Comparison of ENCODE assay signal across 24 cellular contexts in the genomic region with DNA sequence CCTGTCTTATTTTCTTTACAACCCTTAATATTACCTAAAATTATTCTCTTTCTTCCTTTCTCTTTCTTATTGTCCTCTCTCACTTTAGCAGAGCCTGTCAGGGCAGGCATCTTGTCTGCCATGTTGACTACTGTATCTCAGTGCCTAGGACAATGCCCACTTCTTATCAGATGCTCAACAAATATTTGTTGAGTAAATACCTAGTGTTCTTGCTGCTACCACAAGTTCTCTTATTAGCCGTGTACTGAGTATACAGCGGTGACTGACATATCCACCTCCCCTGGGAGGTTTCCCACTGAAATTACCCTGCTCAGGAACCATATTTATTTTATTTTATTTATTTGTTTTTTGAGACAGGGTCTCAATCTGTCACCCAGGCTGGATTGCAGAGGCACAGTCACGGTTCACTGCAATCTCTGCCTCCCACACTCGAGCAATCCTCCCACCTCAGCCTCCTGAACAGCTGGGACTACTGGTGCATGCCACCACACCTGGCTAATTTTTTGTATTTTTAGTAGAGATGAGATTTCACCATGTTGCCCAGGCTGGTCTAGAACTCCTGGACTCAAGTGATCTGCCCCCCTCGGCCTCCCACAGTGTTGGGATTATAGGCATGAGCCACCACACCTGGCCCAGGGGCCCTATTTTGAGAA. TPM values are rescaled to one million over a fixed set of nuclear protein-coding genes. Genes with fewer than 3 reads are reported as not detected.
A peak's percentile ranks its signal among the peaks of the same experiment; 100 is the strongest.
DNase-seq lines count a peak whose midpoint lies in the region; ATAC-seq, FAIRE-seq and TF ChIP-seq lines count a peak whose summit lies in the region.
"Had no signal": no experiment of that assay in that cellular context is flagged by ENCODE, and none has a peak within 500 bp of the region (broad histone marks: within the 10 kb centered on the region; RNA-seq: fewer than 3 reads in every experiment).

No MANE protein-coding gene starts in this region.

- H3K4me3 ChIP-seq in CD4-positive, CD25-positive, alpha-beta regulatory T cell (ENCODE audit: low read depth, low read length) = no peak overlapping the region
- H3K4me3 ChIP-seq: pancreas, skin epidermis had no signal

- peaks cover 16% of the 10 kb centered on the region for H3K4me1 ChIP-seq in CD4-positive, CD25-positive, alpha-beta regulatory T cell (ENCODE audit: control insufficient read depth, insufficient read depth, low read length, poor library complexity, severe bottlenecking)
- H3K4me1 ChIP-seq: pancreas had no signal

- H3K27me3 Mint-ChIP-seq in CD4-positive, CD25-positive, alpha-beta regulatory T cell = peaks cover 4% of the 10 kb centered on the region
- H3K27me3 Mint-ChIP-seq in central memory CD8-positive, alpha-beta T cell = no peaks in the 10 kb centered on the region
- H3K27me3 Mint-ChIP-seq: activated naive CD8-positive, alpha-beta T cell treated with anti-CD3 and anti-CD28 coated beads, Interleukin-2, amount 50 U/mL, for 24 hours had no signal

- no peaks in the 10 kb centered on the region for H3K27me3 ChIP-seq in CD4-positive, CD25-positive, alpha-beta regulatory T cell (ENCODE audit: control insufficient read depth, insufficient read depth, low read length)
- H3K27me3 ChIP-seq: pancreas had no signal

- H3K4me1 Mint-ChIP-seq in CD4-positive, CD25-positive, alpha-beta regulatory T cell = peaks cover 0 to 7% (median 4%) of the 10 kb centered on the region in 4 donors
- no peaks in the 10 kb centered on the region for H3K4me1 Mint-ChIP-seq in central memory CD8-positive, alpha-beta T cell
- H3K4me1 Mint-ChIP-seq: activated naive CD8-positive, alpha-beta T cell treated with anti-CD3 and anti-CD28 coated beads, Interleukin-2, amount 50 U/mL, for 24 hours had no signal

- no peak for ATAC-seq in CD4-positive, CD25-positive, alpha-beta regulatory T cell (ENCODE audit: low read depth in 2 of 2)
- ATAC-seq in HG03060 (IDR thresholded peaks at IDR 0.05; ENCODE audit: low read depth, unreplicated experiment) (peak; percentile 38), omental fat pad (ENCODE audit: low FRiP score) (no peak)
- ATAC-seq in central memory CD8-positive, alpha-beta T cell (replicated peaks; ENCODE audit: extremely low read depth, poor library complexity, severe bottlenecking) = no peak
- ATAC-seq: activated naive CD8-positive, alpha-beta T cell treated with anti-CD3 and anti-CD28 coated beads, Interleukin-2, amount 50 U/mL, for 24 hours; activated T-cell treated with anti-CD3 and anti-CD28 coated beads, Interleukin-2, amount 50 U/mL, for 72 hours; PC-3; stimulated activated memory B cell treated with anti-CD40 and anti-IgM and Interleukin-4, amounts not matched to agents 10 μg/mL and 1 μg/mL and 100 μg/mL, for 72 hours had no signal

- no peaks in the 10 kb centered on the region for H3K36me3 ChIP-seq in CD4-positive, CD25-positive, alpha-beta regulatory T cell (ENCODE audit: control insufficient read depth, insufficient read depth, low read length)
- H3K36me3 ChIP-seq: pancreas had no signal

- H3K9me3 Mint-ChIP-seq in CD4-positive, CD25-positive, alpha-beta regulatory T cell = no peaks in the 10 kb centered on the region
- no peaks in the 10 kb centered on the region for H3K9me3 Mint-ChIP-seq in central memory CD8-positive, alpha-beta T cell
- H3K9me3 Mint-ChIP-seq: activated naive CD8-positive, alpha-beta T cell treated with anti-CD3 and anti-CD28 coated beads, Interleukin-2, amount 50 U/mL, for 24 hours; activated T-cell treated with anti-CD3 and anti-CD28 coated beads, Interleukin-2, amount 50 U/mL, for 72 hours; stimulated activated memory B cell treated with anti-CD40 and anti-IgM and Interleukin-4, amounts not matched to agents 10 μg/mL and 1 μg/mL and 100 μg/mL, for 72 hours had no signal

- no peak for TF ChIP-seq CTCF in omental fat pad (IDR thresholded peaks at IDR 0.05)

- H3K9me3 ChIP-seq in CD4-positive, CD25-positive, alpha-beta regulatory T cell (ENCODE audit: control insufficient read depth in 2 of 2, low read length in 2 of 2) = no peaks in the 10 kb centered on the region
- H3K9me3 ChIP-seq: pancreas had no signal

- H3K4me3 Mint-ChIP-seq in CD4-positive, CD25-positive, alpha-beta regulatory T cell = no peak overlapping the region
- H3K4me3 Mint-ChIP-seq in central memory CD8-positive, alpha-beta T cell = no peak overlapping the region
- H3K4me3 Mint-ChIP-seq: activated naive CD8-positive, alpha-beta T cell treated with anti-CD3 and anti-CD28 coated beads, Interleukin-2, amount 50 U/mL, for 24 hours; activated T-cell treated with anti-CD3 and anti-CD28 coated beads, Interleukin-2, amount 50 U/mL, for 72 hours; stimulated activated memory B cell treated with anti-CD40 and anti-IgM and Interleukin-4, amounts not matched to agents 10 μg/mL and 1 μg/mL and 100 μg/mL, for 72 hours had no signal

- no peaks in the 10 kb centered on the region for H3K36me3 Mint-ChIP-seq in CD4-positive, CD25-positive, alpha-beta regulatory T cell
- H3K36me3 Mint-ChIP-seq in central memory CD8-positive, alpha-beta T cell (ENCODE audit: insufficient read depth) = no peaks in the 10 kb centered on the region
- H3K36me3 Mint-ChIP-seq: stimulated activated memory B cell treated with anti-CD40 and anti-IgM and Interleukin-4, amounts not matched to agents 10 μg/mL and 1 μg/mL and 100 μg/mL, for 72 hours had no signal

- no peak for DNase-seq in CD4-positive, CD25-positive, alpha-beta regulatory T cell
- DNase-seq in GM19239 (ENCODE audit: insufficient read length, low spot score) (no peak), kidney tubule cell (ENCODE audit: low spot score) (no peak), omental fat pad (ENCODE audit: low spot score) (no peak), HT-29 (ENCODE audit: low spot score) (no peak), ureter (ENCODE audit: low spot score) (no peak)
- DNase-seq in central memory CD8-positive, alpha-beta T cell (ENCODE audit: low spot score in 2 of 2) = no peak
- DNase-seq: ACHN; activated CD4-positive, alpha-beta T cell treated with anti-CD3 and anti-CD28 coated beads, Interleukin-2, amount 50 U/mL, for 4 hours; activated naive CD8-positive, alpha-beta T cell treated with anti-CD3 and anti-CD28 coated beads, Interleukin-2, amount 50 U/mL, for 24 hours; activated T-cell treated with anti-CD3 and anti-CD28 coated beads, Interleukin-2, amount 50 U/mL, for 72 hours; hippocampal formation; KG1; kidney glomerular epithelial cell; NCI-H524; pancreas; PC-3; trophoblast cell had no signal

- no peak overlapping the region for H3K27ac ChIP-seq in CD4-positive, CD25-positive, alpha-beta regulatory T cell (ENCODE audit: insufficient read depth, low read length, poor library complexity, severe bottlenecking)
- H3K27ac ChIP-seq: pancreas, skin epidermis had no signal

- FAIRE-seq in GM19239 (lab: Jason Lieb, UNC) = peak; percentile 63
- FAIRE-seq: bronchial epithelial cell, H1, pancreas had no signal

- peak overlapping the region in 2 of 3 donors; percentile 36 to 64 for H3K27ac Mint-ChIP-seq in CD4-positive, CD25-positive, alpha-beta regulatory T cell
- H3K27ac Mint-ChIP-seq in central memory CD8-positive, alpha-beta T cell (ENCODE audit: low read depth) = peak overlapping the region; percentile 29
- H3K27ac Mint-ChIP-seq: activated naive CD8-positive, alpha-beta T cell treated with anti-CD3 and anti-CD28 coated beads, Interleukin-2, amount 50 U/mL, for 24 hours; activated T-cell treated with anti-CD3 and anti-CD28 coated beads, Interleukin-2, amount 50 U/mL, for 72 hours; stimulated activated memory B cell treated with anti-CD40 and anti-IgM and Interleukin-4, amounts not matched to agents 10 μg/mL and 1 μg/mL and 100 μg/mL, for 72 hours had no signal

RNA-seq across cellular contexts. Expression of gene HPX, which starts 6.7 kb away (rescaled TPM):
- total RNA-seq in CD4-positive, CD25-positive, alpha-beta regulatory T cell = 1.5 TPM
- not detected for polyA plus RNA-seq in CD4-positive, CD25-positive, alpha-beta regulatory T cell
- 1 to 10 TPM; 1.7 to 2.5 (median 2.0) TPM for total RNA-seq in omental fat pad
- total RNA-seq in HT-29 (2014; rRNA removed; shearing (Covaris generic)) = 0.25 TPM in 1 of 2 replicates, not detected in the other
- 1.2 TPM for total RNA-seq in ureter
- total RNA-seq: G401 had no signal

RNA-seq across cellular contexts. Expression of gene APBB1, which starts 15.2 kb away (rescaled TPM):
- total RNA-seq in CD4-positive, CD25-positive, alpha-beta regulatory T cell = 95.8 TPM
- polyA plus RNA-seq in CD4-positive, CD25-positive, alpha-beta regulatory T cell = 100 to 1,000 TPM in 3 of 4 donors, 10 to 100 TPM in 1; 89.0 to 134 (median 121) TPM
- 10 to 100 TPM; 19.8 to 39.9 (median 33.3) TPM for total RNA-seq in omental fat pad
- 0.15 and 0.21 TPM in 2 replicates for total RNA-seq in HT-29 (2014; rRNA removed; shearing (Covaris generic))
- total RNA-seq in ureter = 24.9 TPM

RNA-seq across cellular contexts. Expression of gene TRIM3, which starts 39.6 kb away (rescaled TPM):
- 16.4 TPM for total RNA-seq in CD4-positive, CD25-positive, alpha-beta regulatory T cell
- 1 to 10 TPM in 3 of 4 donors, under 1 TPM in 1; 0.91 to 2.7 (median 1.9) TPM for polyA plus RNA-seq in CD4-positive, CD25-positive, alpha-beta regulatory T cell
- 10 to 100 TPM; 16.9 to 27.4 (median 22.1) TPM for total RNA-seq in omental fat pad
- 34.5 and 37.9 TPM in 2 replicates for total RNA-seq in HT-29 (2014; rRNA removed; shearing (Covaris generic))
- 21.1 TPM for total RNA-seq in ureter

RNA-seq across cellular contexts. Expression of gene SMPD1, which starts 43.9 kb away (rescaled TPM):
- 43.7 TPM for total RNA-seq in CD4-positive, CD25-positive, alpha-beta regulatory T cell
- 10 to 100 TPM; 11.4 to 15.7 (median 13.3) TPM for polyA plus RNA-seq in CD4-positive, CD25-positive, alpha-beta regulatory T cell
- 10 to 100 TPM; 21.4 to 23.7 (median 22.5) TPM for total RNA-seq in omental fat pad
- 3.1 and 4.4 TPM in 2 replicates for total RNA-seq in HT-29 (2014; rRNA removed; shearing (Covaris generic))
- 32.9 TPM for total RNA-seq in ureter

RNA-seq across cellular contexts. Expression of gene ARFIP2, which starts 47.0 kb away (rescaled TPM):
- 45.4 TPM for total RNA-seq in CD4-positive, CD25-positive, alpha-beta regulatory T cell
- polyA plus RNA-seq in CD4-positive, CD25-positive, alpha-beta regulatory T cell = 10 to 100 TPM; 33.0 to 38.3 (median 35.6) TPM
- total RNA-seq in omental fat pad (10 to 100 TPM; 51.3 to 63.3 (median 54.1) TPM), ureter (49.3 TPM)
- 131 and 140 TPM in 2 replicates for total RNA-seq in HT-29 (2014; rRNA removed; shearing (Covaris generic))

Comparison
In these comparisons a context has a peak if more than half of its experiments do, and no peak if none do; other contexts are left out.
1. RNA of gene APBB1, which starts 15.2 kb away (total RNA-seq): 95.8 TPM in CD4-positive, CD25-positive, alpha-beta regulatory T cell (single experiment), 19.8 to 39.9 TPM in omental fat pad and 24.9 TPM in ureter (single experiment); 0.15 to 0.21 TPM in HT-29; every median in the first group is over 10 times any median in the second.